ENCODE assay signal across 1 cellular context in the genomic region with DNA sequence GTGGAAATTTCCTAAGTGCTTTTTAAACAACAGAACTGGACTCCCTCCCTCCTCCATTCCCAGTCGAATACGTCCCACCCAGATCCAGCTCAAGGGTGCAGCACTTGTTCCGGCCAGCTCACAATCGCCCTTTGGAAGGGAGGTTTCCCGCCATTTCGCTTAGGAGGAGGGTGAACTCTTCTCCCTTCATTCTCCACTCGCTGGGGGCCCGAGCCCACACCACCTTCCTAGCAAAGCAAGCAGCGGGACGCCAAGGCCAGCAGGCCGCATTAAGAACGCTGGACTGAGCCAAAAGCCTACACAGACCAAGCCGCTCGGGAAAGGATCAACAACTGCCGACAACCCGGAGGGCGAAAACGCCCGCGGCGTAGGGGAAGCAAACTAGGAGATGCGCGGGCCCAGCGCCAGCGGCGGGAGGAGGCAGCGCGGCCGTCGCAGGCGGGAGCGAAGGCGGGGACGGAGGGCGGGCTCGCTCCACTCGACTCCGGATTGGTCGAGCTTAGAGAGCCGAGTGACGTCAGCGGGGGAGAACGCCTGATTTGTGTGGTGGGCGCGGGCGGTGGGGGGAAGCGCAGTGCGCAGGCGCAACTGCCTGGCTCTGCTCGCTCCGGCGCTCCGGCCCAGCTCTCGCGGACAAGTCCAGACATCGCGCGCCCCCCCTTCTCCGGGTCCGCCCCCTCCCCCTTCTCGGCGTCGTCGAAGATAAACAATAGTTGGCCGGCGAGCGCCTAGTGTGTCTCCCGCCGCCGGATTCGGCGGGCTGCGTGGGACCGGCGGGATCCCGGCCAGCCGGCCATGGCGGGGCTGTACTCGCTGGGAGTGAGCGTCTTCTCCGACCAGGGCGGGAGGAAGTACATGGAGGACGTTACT.
TF ChIP-seq lines count a peak whose summit lies in the region.

A gene (plus strand): TSS at position 574 of the 870 bp plus-strand sequence. CDS start 222 bp downstream, at position 796.

TF ChIP-seq in GM12878, 131 proteins besides CTCF, POLR2A, EP300 and RAD21 (continued from another document and continues in another):
- TF ChIP-seq, protein P1, sequence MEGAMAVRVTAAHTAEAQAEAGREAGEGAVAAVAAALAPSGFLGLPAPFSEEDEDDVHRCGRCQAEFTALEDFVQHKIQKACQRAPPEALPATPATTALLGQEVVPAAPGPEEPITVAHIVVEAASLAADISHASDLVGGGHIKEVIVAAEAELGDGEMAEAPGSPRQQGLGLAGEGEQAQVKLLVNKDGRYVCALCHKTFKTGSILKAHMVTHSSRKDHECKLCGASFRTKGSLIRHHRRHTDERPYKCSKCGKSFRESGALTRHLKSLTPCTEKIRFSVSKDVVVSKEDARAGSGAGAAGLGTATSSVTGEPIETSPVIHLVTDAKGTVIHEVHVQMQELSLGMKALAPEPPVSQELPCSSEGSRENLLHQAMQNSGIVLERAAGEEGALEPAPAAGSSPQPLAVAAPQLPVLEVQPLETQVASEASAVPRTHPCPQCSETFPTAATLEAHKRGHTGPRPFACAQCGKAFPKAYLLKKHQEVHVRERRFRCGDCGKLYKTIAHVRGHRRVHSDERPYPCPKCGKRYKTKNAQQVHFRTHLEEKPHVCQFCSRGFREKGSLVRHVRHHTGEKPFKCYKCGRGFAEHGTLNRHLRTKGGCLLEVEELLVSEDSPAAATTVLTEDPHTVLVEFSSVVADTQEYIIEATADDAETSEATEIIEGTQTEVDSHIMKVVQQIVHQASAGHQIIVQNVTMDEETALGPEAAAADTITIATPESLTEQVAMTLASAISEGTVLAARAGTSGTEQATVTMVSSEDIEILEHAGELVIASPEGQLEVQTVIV (IDR thresholded peaks at IDR 0.05; ENCODE audit: borderline replicate concordance, partially characterized antibody) = no peak
- TF ChIP-seq JUNB (IDR thresholded peaks at IDR 0.05) = no peak
- TF ChIP-seq IKZF2 (IDR thresholded peaks at IDR 0.05) = peak; percentile 64 to 77
- no peak for TF ChIP-seq NFIC (IDR thresholded peaks at IDR 0.05; ENCODE audit: low read depth, low read length)
- peak; percentile 95 for TF ChIP-seq IKZF1 (conservative IDR thresholded peaks at IDR 0.05)
- TF ChIP-seq, protein P2, sequence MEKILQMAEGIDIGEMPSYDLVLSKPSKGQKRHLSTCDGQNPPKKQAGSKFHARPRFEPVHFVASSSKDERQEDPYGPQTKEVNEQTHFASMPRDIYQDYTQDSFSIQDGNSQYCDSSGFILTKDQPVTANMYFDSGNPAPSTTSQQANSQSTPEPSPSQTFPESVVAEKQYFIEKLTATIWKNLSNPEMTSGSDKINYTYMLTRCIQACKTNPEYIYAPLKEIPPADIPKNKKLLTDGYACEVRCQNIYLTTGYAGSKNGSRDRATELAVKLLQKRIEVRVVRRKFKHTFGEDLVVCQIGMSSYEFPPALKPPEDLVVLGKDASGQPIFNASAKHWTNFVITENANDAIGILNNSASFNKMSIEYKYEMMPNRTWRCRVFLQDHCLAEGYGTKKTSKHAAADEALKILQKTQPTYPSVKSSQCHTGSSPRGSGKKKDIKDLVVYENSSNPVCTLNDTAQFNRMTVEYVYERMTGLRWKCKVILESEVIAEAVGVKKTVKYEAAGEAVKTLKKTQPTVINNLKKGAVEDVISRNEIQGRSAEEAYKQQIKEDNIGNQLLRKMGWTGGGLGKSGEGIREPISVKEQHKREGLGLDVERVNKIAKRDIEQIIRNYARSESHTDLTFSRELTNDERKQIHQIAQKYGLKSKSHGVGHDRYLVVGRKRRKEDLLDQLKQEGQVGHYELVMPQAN (conservative IDR thresholded peaks at IDR 0.05) = peak; percentile 54
- TF ChIP-seq BRCA1 (IDR thresholded peaks at IDR 0.05; ENCODE audit: low read depth, low read length) = peak; percentile 63
- TF ChIP-seq KAT2A (conservative IDR thresholded peaks at IDR 0.05; ENCODE audit: control insufficient read depth, low read depth, low read length) = no peak
- no peak for TF ChIP-seq ZNF207 (IDR thresholded peaks at IDR 0.05; ENCODE audit: borderline replicate concordance)
- peak; percentile 60; the same call in 1 of the 2 replicates for TF ChIP-seq TCF3 (IDR thresholded peaks at IDR 0.05; ENCODE audit: borderline replicate concordance, insufficient read depth, low read depth, low read length)
- TF ChIP-seq, protein P3, sequence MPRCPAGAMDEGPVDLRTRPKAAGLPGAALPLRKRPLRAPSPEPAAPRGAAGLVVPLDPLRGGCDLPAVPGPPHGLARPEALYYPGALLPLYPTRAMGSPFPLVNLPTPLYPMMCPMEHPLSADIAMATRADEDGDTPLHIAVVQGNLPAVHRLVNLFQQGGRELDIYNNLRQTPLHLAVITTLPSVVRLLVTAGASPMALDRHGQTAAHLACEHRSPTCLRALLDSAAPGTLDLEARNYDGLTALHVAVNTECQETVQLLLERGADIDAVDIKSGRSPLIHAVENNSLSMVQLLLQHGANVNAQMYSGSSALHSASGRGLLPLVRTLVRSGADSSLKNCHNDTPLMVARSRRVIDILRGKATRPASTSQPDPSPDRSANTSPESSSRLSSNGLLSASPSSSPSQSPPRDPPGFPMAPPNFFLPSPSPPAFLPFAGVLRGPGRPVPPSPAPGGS (IDR thresholded peaks at IDR 0.05; ENCODE audit: borderline replicate concordance, insufficient read depth, low read depth, low read length, poor library complexity, severe bottlenecking) = no peak
- TF ChIP-seq, protein P4, sequence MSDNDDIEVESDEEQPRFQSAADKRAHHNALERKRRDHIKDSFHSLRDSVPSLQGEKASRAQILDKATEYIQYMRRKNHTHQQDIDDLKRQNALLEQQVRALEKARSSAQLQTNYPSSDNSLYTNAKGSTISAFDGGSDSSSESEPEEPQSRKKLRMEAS (IDR thresholded peaks at IDR 0.05; ENCODE audit: low read depth, low read length) = peak; percentile 56; the same call in 1 of the 2 replicates
- peak; percentile 63 for TF ChIP-seq RELA (IDR thresholded peaks at IDR 0.05; ENCODE audit: borderline replicate concordance, partially characterized antibody)
- no peak for TF ChIP-seq KLF5 (IDR thresholded peaks at IDR 0.05; ENCODE audit: partially characterized antibody)
- no peak for TF ChIP-seq CHD4 (IDR thresholded peaks at IDR 0.05)
- TF ChIP-seq NFYA (IDR thresholded peaks at IDR 0.05; ENCODE audit: borderline replicate concordance, low read depth, low read length) = no peak
- TF ChIP-seq, protein P5, sequence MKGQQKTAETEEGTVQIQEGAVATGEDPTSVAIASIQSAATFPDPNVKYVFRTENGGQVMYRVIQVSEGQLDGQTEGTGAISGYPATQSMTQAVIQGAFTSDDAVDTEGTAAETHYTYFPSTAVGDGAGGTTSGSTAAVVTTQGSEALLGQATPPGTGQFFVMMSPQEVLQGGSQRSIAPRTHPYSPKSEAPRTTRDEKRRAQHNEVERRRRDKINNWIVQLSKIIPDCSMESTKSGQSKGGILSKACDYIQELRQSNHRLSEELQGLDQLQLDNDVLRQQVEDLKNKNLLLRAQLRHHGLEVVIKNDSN (IDR thresholded peaks at IDR 0.05; ENCODE audit: borderline replicate concordance, extremely low read length, insufficient read depth, low read depth, low read length) = no peak
- peak; percentile 91 for TF ChIP-seq POLR2AphosphoS2 (IDR thresholded peaks at IDR 0.05; ENCODE audit: low read depth, low read length)
- peak; percentile 94 for TF ChIP-seq PML (IDR thresholded peaks at IDR 0.05; ENCODE audit: low read length)
- no peak; the same call in 1 of the 2 replicates for TF ChIP-seq HCFC1 (IDR thresholded peaks at IDR 0.05; ENCODE audit: low read length)
- TF ChIP-seq SRF (IDR thresholded peaks at IDR 0.05; ENCODE audit: low read depth in 2 of 2, low read length in 2 of 2) = no peak; a peak in 1 of 4 replicates
- no peak for TF ChIP-seq HDAC6 (IDR thresholded peaks at IDR 0.05; ENCODE audit: unreplicated experiment)
- TF ChIP-seq, protein P6, sequence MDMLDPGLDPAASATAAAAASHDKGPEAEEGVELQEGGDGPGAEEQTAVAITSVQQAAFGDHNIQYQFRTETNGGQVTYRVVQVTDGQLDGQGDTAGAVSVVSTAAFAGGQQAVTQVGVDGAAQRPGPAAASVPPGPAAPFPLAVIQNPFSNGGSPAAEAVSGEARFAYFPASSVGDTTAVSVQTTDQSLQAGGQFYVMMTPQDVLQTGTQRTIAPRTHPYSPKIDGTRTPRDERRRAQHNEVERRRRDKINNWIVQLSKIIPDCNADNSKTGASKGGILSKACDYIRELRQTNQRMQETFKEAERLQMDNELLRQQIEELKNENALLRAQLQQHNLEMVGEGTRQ (IDR thresholded peaks at IDR 0.05; ENCODE audit: borderline replicate concordance, low read depth, low read length) = no peak
- TF ChIP-seq ZNF24 (IDR thresholded peaks at IDR 0.05) = 0 out of 2 replicates have a peak, but pooled peaks have one; percentile 3
- 0 out of 2 replicates have a peak, but pooled peaks have one; percentile 40 for TF ChIP-seq SREBF1 (IDR thresholded peaks at IDR 0.05; ENCODE audit: low read length)
- TF ChIP-seq, protein P7, sequence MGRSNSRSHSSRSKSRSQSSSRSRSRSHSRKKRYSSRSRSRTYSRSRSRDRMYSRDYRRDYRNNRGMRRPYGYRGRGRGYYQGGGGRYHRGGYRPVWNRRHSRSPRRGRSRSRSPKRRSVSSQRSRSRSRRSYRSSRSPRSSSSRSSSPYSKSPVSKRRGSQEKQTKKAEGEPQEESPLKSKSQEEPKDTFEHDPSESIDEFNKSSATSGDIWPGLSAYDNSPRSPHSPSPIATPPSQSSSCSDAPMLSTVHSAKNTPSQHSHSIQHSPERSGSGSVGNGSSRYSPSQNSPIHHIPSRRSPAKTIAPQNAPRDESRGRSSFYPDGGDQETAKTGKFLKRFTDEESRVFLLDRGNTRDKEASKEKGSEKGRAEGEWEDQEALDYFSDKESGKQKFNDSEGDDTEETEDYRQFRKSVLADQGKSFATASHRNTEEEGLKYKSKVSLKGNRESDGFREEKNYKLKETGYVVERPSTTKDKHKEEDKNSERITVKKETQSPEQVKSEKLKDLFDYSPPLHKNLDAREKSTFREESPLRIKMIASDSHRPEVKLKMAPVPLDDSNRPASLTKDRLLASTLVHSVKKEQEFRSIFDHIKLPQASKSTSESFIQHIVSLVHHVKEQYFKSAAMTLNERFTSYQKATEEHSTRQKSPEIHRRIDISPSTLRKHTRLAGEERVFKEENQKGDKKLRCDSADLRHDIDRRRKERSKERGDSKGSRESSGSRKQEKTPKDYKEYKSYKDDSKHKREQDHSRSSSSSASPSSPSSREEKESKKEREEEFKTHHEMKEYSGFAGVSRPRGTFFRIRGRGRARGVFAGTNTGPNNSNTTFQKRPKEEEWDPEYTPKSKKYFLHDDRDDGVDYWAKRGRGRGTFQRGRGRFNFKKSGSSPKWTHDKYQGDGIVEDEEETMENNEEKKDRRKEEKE (IDR thresholded peaks at IDR 0.05) = no peak
- TF ChIP-seq, protein P8, sequence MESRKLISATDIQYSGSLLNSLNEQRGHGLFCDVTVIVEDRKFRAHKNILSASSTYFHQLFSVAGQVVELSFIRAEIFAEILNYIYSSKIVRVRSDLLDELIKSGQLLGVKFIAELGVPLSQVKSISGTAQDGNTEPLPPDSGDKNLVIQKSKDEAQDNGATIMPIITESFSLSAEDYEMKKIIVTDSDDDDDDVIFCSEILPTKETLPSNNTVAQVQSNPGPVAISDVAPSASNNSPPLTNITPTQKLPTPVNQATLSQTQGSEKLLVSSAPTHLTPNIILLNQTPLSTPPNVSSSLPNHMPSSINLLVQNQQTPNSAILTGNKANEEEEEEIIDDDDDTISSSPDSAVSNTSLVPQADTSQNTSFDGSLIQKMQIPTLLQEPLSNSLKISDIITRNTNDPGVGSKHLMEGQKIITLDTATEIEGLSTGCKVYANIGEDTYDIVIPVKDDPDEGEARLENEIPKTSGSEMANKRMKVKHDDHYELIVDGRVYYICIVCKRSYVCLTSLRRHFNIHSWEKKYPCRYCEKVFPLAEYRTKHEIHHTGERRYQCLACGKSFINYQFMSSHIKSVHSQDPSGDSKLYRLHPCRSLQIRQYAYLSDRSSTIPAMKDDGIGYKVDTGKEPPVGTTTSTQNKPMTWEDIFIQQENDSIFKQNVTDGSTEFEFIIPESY (IDR thresholded peaks at IDR 0.05) = no peak
- peak; percentile 90 for TF ChIP-seq RFX5 (IDR thresholded peaks at IDR 0.05; ENCODE audit: low read depth, low read length)
- TF ChIP-seq SIX5 (IDR thresholded peaks at IDR 0.05; ENCODE audit: low read depth, low read length, severe bottlenecking) = no peak
- TF ChIP-seq POU2F2 (IDR thresholded peaks at IDR 0.05; ENCODE audit: borderline replicate concordance, low read depth, low read length) = peak; percentile 62; the same call in 1 of the 3 replicates
- peak; percentile 92 for TF ChIP-seq CREB1 (IDR thresholded peaks at IDR 0.05; ENCODE audit: low read depth)
- TF ChIP-seq, protein P9, sequence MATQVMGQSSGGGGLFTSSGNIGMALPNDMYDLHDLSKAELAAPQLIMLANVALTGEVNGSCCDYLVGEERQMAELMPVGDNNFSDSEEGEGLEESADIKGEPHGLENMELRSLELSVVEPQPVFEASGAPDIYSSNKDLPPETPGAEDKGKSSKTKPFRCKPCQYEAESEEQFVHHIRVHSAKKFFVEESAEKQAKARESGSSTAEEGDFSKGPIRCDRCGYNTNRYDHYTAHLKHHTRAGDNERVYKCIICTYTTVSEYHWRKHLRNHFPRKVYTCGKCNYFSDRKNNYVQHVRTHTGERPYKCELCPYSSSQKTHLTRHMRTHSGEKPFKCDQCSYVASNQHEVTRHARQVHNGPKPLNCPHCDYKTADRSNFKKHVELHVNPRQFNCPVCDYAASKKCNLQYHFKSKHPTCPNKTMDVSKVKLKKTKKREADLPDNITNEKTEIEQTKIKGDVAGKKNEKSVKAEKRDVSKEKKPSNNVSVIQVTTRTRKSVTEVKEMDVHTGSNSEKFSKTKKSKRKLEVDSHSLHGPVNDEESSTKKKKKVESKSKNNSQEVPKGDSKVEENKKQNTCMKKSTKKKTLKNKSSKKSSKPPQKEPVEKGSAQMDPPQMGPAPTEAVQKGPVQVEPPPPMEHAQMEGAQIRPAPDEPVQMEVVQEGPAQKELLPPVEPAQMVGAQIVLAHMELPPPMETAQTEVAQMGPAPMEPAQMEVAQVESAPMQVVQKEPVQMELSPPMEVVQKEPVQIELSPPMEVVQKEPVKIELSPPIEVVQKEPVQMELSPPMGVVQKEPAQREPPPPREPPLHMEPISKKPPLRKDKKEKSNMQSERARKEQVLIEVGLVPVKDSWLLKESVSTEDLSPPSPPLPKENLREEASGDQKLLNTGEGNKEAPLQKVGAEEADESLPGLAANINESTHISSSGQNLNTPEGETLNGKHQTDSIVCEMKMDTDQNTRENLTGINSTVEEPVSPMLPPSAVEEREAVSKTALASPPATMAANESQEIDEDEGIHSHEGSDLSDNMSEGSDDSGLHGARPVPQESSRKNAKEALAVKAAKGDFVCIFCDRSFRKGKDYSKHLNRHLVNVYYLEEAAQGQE (IDR thresholded peaks at IDR 0.05; ENCODE audit: low read depth, low read length) = no peak
- no peak for TF ChIP-seq RCOR1 (conservative IDR thresholded peaks at IDR 0.05; ENCODE audit: low read depth, low read length)
- peak; percentile 24 for TF ChIP-seq BACH1 (IDR thresholded peaks at IDR 0.05; ENCODE audit: borderline replicate concordance)
- TF ChIP-seq NR2C1 (IDR thresholded peaks at IDR 0.05) = no peak
- peak; percentile 92 for TF ChIP-seq POLR2AphosphoS5 (IDR thresholded peaks at IDR 0.05; ENCODE audit: low read length)
- TF ChIP-seq BCL11A (IDR thresholded peaks at IDR 0.05; ENCODE audit: low read depth, low read length) = no peak
